20 cellular contexts compared by ENCODE assay signal in the genomic region with DNA sequence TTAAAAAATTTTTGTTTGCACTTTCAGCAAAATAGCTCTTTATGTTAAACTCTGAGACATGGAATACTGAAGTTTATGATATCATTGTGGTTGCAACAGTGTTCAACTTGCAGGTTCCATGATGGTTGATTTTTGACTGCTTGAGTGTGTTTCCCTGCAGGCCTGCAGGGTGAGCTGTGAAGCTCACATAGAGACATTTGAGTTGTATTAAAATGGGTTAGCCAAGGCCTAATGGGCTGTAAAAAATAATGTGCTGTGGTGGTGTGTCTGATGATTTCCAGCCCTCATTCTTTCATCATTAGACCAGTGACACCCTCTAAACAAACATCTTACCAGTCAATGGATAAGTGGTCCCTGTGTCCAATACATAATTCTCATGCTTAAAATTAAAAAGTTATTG.
A peak's percentile ranks its signal among the peaks of the same experiment; 100 is the strongest.
DNase-seq lines count a peak whose midpoint lies in the region; ATAC-seq and TF ChIP-seq lines count a peak whose summit lies in the region.
"Had no signal": no experiment of that assay in that cellular context is flagged by ENCODE, and none has a peak within 500 bp of the region (broad histone marks: within the 10 kb centered on the region; RNA-seq: fewer than 3 reads in every experiment).

No MANE protein-coding gene starts in this region.

- no peaks in the 10 kb centered on the region for H3K9me2 ChIP-seq in SK-N-SH

- no peak overlapping the region for H3K23ac ChIP-seq in H9 (ENCODE audit: insufficient read length, low read depth, low read length)

- CTCF ChIA-PET in SK-N-SH (lab: Yijun Ruan, JAX), result interaction anchor here (0.7 to 1.4 kb wide), 3 partner anchors 81 to 112 kb away, joined by 3 to 5 read pairs (median 4); no protein-coding TSS in a partner anchor

- H4K91ac ChIP-seq in H9 (ENCODE audit: insufficient read length, low read depth, low read length), result no peak overlapping the region

- no peak overlapping the region for H2AK5ac ChIP-seq in H9 (ENCODE audit: insufficient read length, low read length)

- no peak for ATAC-seq in HG02970 (IDR thresholded peaks at IDR 0.05; ENCODE audit: low FRiP score, unreplicated experiment)
- no peak for ATAC-seq in natural killer cell treated with Interleukin-12 subunit alpha and Interleukin-12 subunit beta and Interleukin-15 and Interleukin-18, amount 100 ng/mL, for 72 hours
- ATAC-seq: HCT116; naive thymus-derived CD4-positive, alpha-beta T cell had no signal

- H3K4me3 ChIP-seq in BE2C (ENCODE audit: low read depth, low read length), result no peak overlapping the region
- H3K4me3 ChIP-seq in SK-N-SH (ENCODE audit: low read depth in 2 of 2, low read length in 1 of 2), result no peak overlapping the region
- H3K4me3 ChIP-seq in tibial nerve, result no peak overlapping the region
- no peak overlapping the region for H3K4me3 ChIP-seq in esophagus muscularis mucosa
- H3K4me3 ChIP-seq: heart right ventricle, lung, prostate gland, thoracic aorta had no signal

- H3K27me3 Mint-ChIP-seq in H9 (ENCODE audit: low read depth), result no peaks in the 10 kb centered on the region
- no peaks in the 10 kb centered on the region for H3K27me3 Mint-ChIP-seq in natural killer cell treated with Interleukin-12 subunit alpha and Interleukin-12 subunit beta and Interleukin-15 and Interleukin-18, amount 100 ng/mL, for 72 hours
- H3K27me3 Mint-ChIP-seq: naive thymus-derived CD4-positive, alpha-beta T cell had no signal

- H3F3A ChIP-seq in SK-N-SH (replicated peaks; ENCODE audit: insufficient read depth), result no peaks in the 10 kb centered on the region

- H3K9me3 Mint-ChIP-seq in H9, result peaks cover 10 to 13% of the 10 kb centered on the region in 2 experiments
- peaks cover 7% of the 10 kb centered on the region for H3K9me3 Mint-ChIP-seq in natural killer cell treated with Interleukin-12 subunit alpha and Interleukin-12 subunit beta and Interleukin-15 and Interleukin-18, amount 100 ng/mL, for 72 hours

- H3K27ac Mint-ChIP-seq in H9, result no peak overlapping the region
- no peak overlapping the region for H3K27ac Mint-ChIP-seq in natural killer cell treated with Interleukin-12 subunit alpha and Interleukin-12 subunit beta and Interleukin-15 and Interleukin-18, amount 100 ng/mL, for 72 hours

- H3K27ac ChIP-seq in H9 (ENCODE audit: insufficient read length, low read depth, low read length), result no peak overlapping the region
- H3K27ac ChIP-seq in SK-N-SH (ENCODE audit: low read depth in 2 of 2, low read length in 1 of 2), result no peak overlapping the region
- H3K27ac ChIP-seq in tibial nerve, result no peak overlapping the region
- H3K27ac ChIP-seq in esophagus muscularis mucosa (replicated peaks in 1 of 4), result no peak overlapping the region
- H3K27ac ChIP-seq: epithelial cell of prostate, heart right ventricle, prostate gland, thoracic aorta had no signal

- H4K5ac ChIP-seq in H9 (ENCODE audit: insufficient read length, low read depth, low read length), result no peak overlapping the region

- no peak overlapping the region for H2BK12ac ChIP-seq in H9 (ENCODE audit: insufficient read length, low read depth, low read length)

- H2BK120ac ChIP-seq in H9 (ENCODE audit: low read depth, low read length, poor library complexity, severe bottlenecking), result no peak overlapping the region

- no peak for TF ChIP-seq POLR2A in tibial nerve (IDR thresholded peaks at IDR 0.05)
- no peak for TF ChIP-seq POLR2A in esophagus muscularis mucosa (IDR thresholded peaks at IDR 0.05; ENCODE audit: low read depth)

- no peak overlapping the region for H3T11ph ChIP-seq in H9 (ENCODE audit: low read length)

- H3K27me3 ChIP-seq in BE2C (no peaks in the 10 kb centered on the region), H9 (ENCODE audit: insufficient read depth, low read length) (no peaks in the 10 kb centered on the region), SK-N-SH (ENCODE audit: insufficient read depth) (no peaks in the 10 kb centered on the region), tibial nerve (no peaks in the 10 kb centered on the region), esophagus muscularis mucosa (no peaks in the 10 kb centered on the region)
- H3K27me3 ChIP-seq: heart right ventricle had no signal

- intact Hi-C loops in esophagus muscularis mucosa (cut with DNase I), result no loop called here

- H4K8ac ChIP-seq in H9 (replicated peaks; ENCODE audit: insufficient read length, low read depth, low read length), result no peak overlapping the region

- H3K79me2 ChIP-seq in H9 (ENCODE audit: insufficient read depth, low read length) (no peaks in the 10 kb centered on the region), SK-N-SH (ENCODE audit: insufficient read depth) (no peaks in the 10 kb centered on the region)

- no peak overlapping the region for H3K18ac ChIP-seq in H9 (ENCODE audit: insufficient read length, low read depth, low read length)

- no peaks in the 10 kb centered on the region for H4K20me1 ChIP-seq in H9 (ENCODE audit: control insufficient read depth, insufficient read depth, insufficient read length)
- no peaks in the 10 kb centered on the region for H4K20me1 ChIP-seq in SK-N-SH (ENCODE audit: insufficient read depth)

- TF ChIP-seq CTCF in BE2C (IDR thresholded peaks at IDR 0.05; ENCODE audit: low read depth, low read length) (peak; percentile 31), H9 (conservative IDR thresholded peaks at IDR 0.05) (peak; percentile 31; the same call in 2 of the 3 replicates), SK-N-SH (IDR thresholded peaks at IDR 0.05) (no peak), tibial nerve (IDR thresholded peaks at IDR 0.05) (no peak), esophagus muscularis mucosa (IDR thresholded peaks at IDR 0.05) (no peak)

- H3K56ac ChIP-seq in H9 (ENCODE audit: insufficient read length, low read depth, low read length), result no peak overlapping the region

- no peaks in the 10 kb centered on the region for H3K79me1 ChIP-seq in H9 (ENCODE audit: insufficient read depth, low read depth, low read length, poor library complexity, severe bottlenecking)

- H3K9ac ChIP-seq in H9 (ENCODE audit: extremely low read depth, insufficient read length, low read length) (no peak overlapping the region), SK-N-SH (no peak overlapping the region)

- H3K4me1 ChIP-seq in BE2C, result no peaks in the 10 kb centered on the region
- no peaks in the 10 kb centered on the region for H3K4me1 ChIP-seq in H9 (ENCODE audit: insufficient read depth, low read length)
- peaks cover 0 to 8% of the 10 kb centered on the region in 2 experiments; a peak in 3 of 4 replicates for H3K4me1 ChIP-seq in SK-N-SH (ENCODE audit: control insufficient read depth in 1 of 2, insufficient read depth in 2 of 2, low read depth in 1 of 2, low read length in 1 of 2)
- peaks cover 0 to 6% (median 0%) of the 10 kb centered on the region in 4 donors for H3K4me1 ChIP-seq in tibial nerve
- H3K4me1 ChIP-seq in esophagus muscularis mucosa, result no peaks in the 10 kb centered on the region
- H3K4me1 ChIP-seq: heart right ventricle, prostate gland had no signal

- H3K4me2 ChIP-seq in H9 (ENCODE audit: insufficient read depth, insufficient read length, low read length) (no peak overlapping the region), SK-N-SH (no peak overlapping the region)

- H3K4me1 Mint-ChIP-seq in H9, result no peaks in the 10 kb centered on the region
- peaks cover 4 to 6% of the 10 kb centered on the region in 2 donors for H3K4me1 Mint-ChIP-seq in natural killer cell treated with Interleukin-12 subunit alpha and Interleukin-12 subunit beta and Interleukin-15 and Interleukin-18, amount 100 ng/mL, for 72 hours (ENCODE audit: low read depth in 2 of 2)

- H3K4ac ChIP-seq in H9 (ENCODE audit: low read depth, low read length), result no peak overlapping the region

- H3K9me3 ChIP-seq in BE2C (no peaks in the 10 kb centered on the region), H9 (ENCODE audit: control insufficient read depth, low read depth, low read length) (no peaks in the 10 kb centered on the region), SK-N-SH (no peaks in the 10 kb centered on the region), tibial nerve (peaks cover 0 to 8% (median 3%) of the 10 kb centered on the region in 4 donors), esophagus muscularis mucosa (peaks cover 0 to 5% (median 4%) of the 10 kb centered on the region in 4 donors)
- H3K9me3 ChIP-seq: prostate gland, thoracic aorta had no signal

- no peak for TF ChIP-seq EP300 in SK-N-SH (IDR thresholded peaks at IDR 0.05; ENCODE audit: borderline replicate concordance in 1 of 2, low read depth in 1 of 2, low read length in 1 of 2)
- TF ChIP-seq EP300 in tibial nerve (IDR thresholded peaks at IDR 0.05), result no peak
- TF ChIP-seq EP300 in esophagus muscularis mucosa (IDR thresholded peaks at IDR 0.05), result no peak

- peak; percentile 39 for TF ChIP-seq RAD21 in SK-N-SH (IDR thresholded peaks at IDR 0.05; ENCODE audit: low read length)

- no peak overlapping the region for H3K14ac ChIP-seq in H9 (ENCODE audit: insufficient read depth, low read length)

- H3K36me3 ChIP-seq in BE2C (no peaks in the 10 kb centered on the region), SK-N-SH (replicated peaks in 1 of 2; ENCODE audit: control insufficient read depth in 1 of 2, insufficient read depth in 2 of 2, low read length in 1 of 2) (no peaks in the 10 kb centered on the region), tibial nerve (no peaks in the 10 kb centered on the region), esophagus muscularis mucosa (no peaks in the 10 kb centered on the region)
- H3K36me3 ChIP-seq: heart right ventricle, prostate gland, thoracic aorta had no signal

- no peaks in the 10 kb centered on the region for H3K23me2 ChIP-seq in H9 (ENCODE audit: insufficient read length, low read depth, low read length, poor library complexity, severe bottlenecking)

- peaks cover 4 to 9% (median 5%) of the 10 kb centered on the region in 3 experiments; a peak in 6 of 7 replicates for H3K36me3 Mint-ChIP-seq in H9 (ENCODE audit: insufficient read depth in 1 of 3, low read depth in 3 of 3)
- peaks cover 9% of the 10 kb centered on the region for H3K36me3 Mint-ChIP-seq in natural killer cell treated with Interleukin-12 subunit alpha and Interleukin-12 subunit beta and Interleukin-15 and Interleukin-18, amount 100 ng/mL, for 72 hours

- no peak for DNase-seq in BE2C
- DNase-seq in H9, result no peak
- no peak for DNase-seq in SK-N-SH
- peak; percentile 8 for DNase-seq in fibroblast of peridontal ligament (ENCODE audit: extremely low read depth)
- DNase-seq in tibial nerve (ENCODE audit: low spot score in 2 of 2), result no peak
- no peak for DNase-seq in natural killer cell treated with Interleukin-12 subunit alpha and Interleukin-12 subunit beta and Interleukin-15 and Interleukin-18, amount 100 ng/mL, for 72 hours (ENCODE audit: low spot score)
- no peak for DNase-seq in esophagus muscularis mucosa (ENCODE audit: extremely low spot score)
- DNase-seq: activated naive CD4-positive, alpha-beta T cell treated with anti-CD3 and anti-CD28 coated beads, Interleukin-2, amount 50 U/mL, for 16 hours; dermis blood vessel endothelial cell; heart right ventricle; naive thymus-derived CD4-positive, alpha-beta T cell; NCI-H2171; NK-92 treated with Interleukin-12 subunit alpha and Interleukin-12 subunit beta, amount 100 ng/mL, for 24 hours; RPMI8226 had no signal

- no peak overlapping the region for H2BK20ac ChIP-seq in H9 (ENCODE audit: low read depth, low read length, poor library complexity, severe bottlenecking)

- H2BK5ac ChIP-seq in H9 (ENCODE audit: insufficient read length, low read length), result no peak overlapping the region

- H2AFZ ChIP-seq in H9 (ENCODE audit: low read length) (no peak overlapping the region), SK-N-SH (ENCODE audit: low read depth) (no peak overlapping the region)

- no peak overlapping the region for H3K4me3 Mint-ChIP-seq in H9
- H3K4me3 Mint-ChIP-seq in natural killer cell treated with Interleukin-12 subunit alpha and Interleukin-12 subunit beta and Interleukin-15 and Interleukin-18, amount 100 ng/mL, for 72 hours, result no peak overlapping the region
- H3K4me3 Mint-ChIP-seq: naive thymus-derived CD4-positive, alpha-beta T cell had no signal

- POLR2A ChIA-PET in SK-N-SH (lab: Yijun Ruan, JAX), result no interaction called here

- no peak overlapping the region for H2BK15ac ChIP-seq in H9 (ENCODE audit: low read depth, low read length)

Comparison
In these comparisons a context has a peak if more than half of its experiments do, and no peak if none do; other contexts are left out.
1. CTCF ChIP-seq: peak in BE2C (single experiment) and H9 (single experiment); none in SK-N-SH (single experiment), tibial nerve (0 of 5) and esophagus muscularis mucosa (0 of 3).